ENCODE assay signal across 8 cellular contexts in the genomic region with DNA sequence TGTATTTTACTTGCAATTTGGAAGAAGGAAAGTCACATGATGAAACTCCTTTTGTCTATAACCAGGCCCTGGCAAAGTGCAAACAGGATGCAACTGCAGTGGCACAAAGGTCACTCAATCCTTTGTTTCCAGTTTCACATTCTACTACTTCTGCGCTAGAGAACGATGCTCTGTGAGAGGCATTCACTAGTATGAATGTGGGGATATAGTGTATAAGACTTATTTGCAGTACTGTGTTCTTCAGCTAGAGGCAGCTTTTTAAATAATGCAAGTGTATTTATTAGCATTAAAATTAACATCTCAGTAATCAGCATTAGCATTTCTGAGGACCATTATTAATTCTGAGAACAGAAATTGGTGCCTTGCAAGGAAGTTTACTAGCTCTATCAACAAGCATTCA.
A peak's percentile ranks its signal among the peaks of the same experiment; 100 is the strongest.
DNase-seq lines count a peak whose midpoint lies in the region; ATAC-seq, FAIRE-seq and TF ChIP-seq lines count a peak whose summit lies in the region.

No MANE protein-coding gene starts in this region.

- no peaks in the 10 kb centered on the region for H3K27me3 Mint-ChIP-seq in activated CD4-positive, alpha-beta T cell treated with anti-CD3 and anti-CD28 coated beads for 36 hours
- peaks cover 4% of the 10 kb centered on the region for H3K27me3 Mint-ChIP-seq in glutamatergic neuron (ENCODE audit: unreplicated experiment)

- H3K36me3 Mint-ChIP-seq in activated CD4-positive, alpha-beta T cell treated with anti-CD3 and anti-CD28 coated beads for 36 hours (ENCODE audit: low read depth) = peaks cover 11% of the 10 kb centered on the region
- H3K36me3 Mint-ChIP-seq in glutamatergic neuron (ENCODE audit: unreplicated experiment) = no peaks in the 10 kb centered on the region

- no peak for DNase-seq in activated CD4-positive, alpha-beta T cell treated with anti-CD3 and anti-CD28 coated beads for 36 hours
- DNase-seq in activated CD4-positive, alpha-beta T cell treated with anti-CD3 and anti-CD28 coated beads, Interleukin-2, amount 50 U/mL, for 4 hours = no peak
- DNase-seq in SW480 (ENCODE audit: low spot score) (peak; percentile 46), glutamatergic neuron (no peak), superior temporal gyrus (ENCODE audit: extremely low spot score) (peak; percentile 62), NCI-H524 (lab: John Stamatoyannopoulos, UW) (no peak), RCC 7860 (ENCODE audit: low spot score) (no peak), NCI-H2107 treated with DMSO at 0.1 percent for 48 hours (lab: John Stamatoyannopoulos, UW; ENCODE audit: unreplicated experiment) (no peak)

- H3K9me3 Mint-ChIP-seq in activated CD4-positive, alpha-beta T cell treated with anti-CD3 and anti-CD28 coated beads for 36 hours (ENCODE audit: low read depth) = no peaks in the 10 kb centered on the region
- H3K9me3 Mint-ChIP-seq in glutamatergic neuron (ENCODE audit: unreplicated experiment) = peaks cover 8% of the 10 kb centered on the region

- ATAC-seq in activated CD4-positive, alpha-beta T cell treated with anti-CD3 and anti-CD28 coated beads for 36 hours = peak; percentile 30

- no peak for TF ChIP-seq CTCF in glutamatergic neuron (IDR thresholded peaks at IDR 0.05; ENCODE audit: partially characterized antibody, unreplicated experiment)

- FAIRE-seq in RCC 7860 (lab: Jason Lieb, UNC) = no peak

- H3K4me3 Mint-ChIP-seq in activated CD4-positive, alpha-beta T cell treated with anti-CD3 and anti-CD28 coated beads for 36 hours = no peak overlapping the region
- no peak overlapping the region for H3K4me3 Mint-ChIP-seq in glutamatergic neuron (ENCODE audit: unreplicated experiment)

- no peak overlapping the region for H3K27ac Mint-ChIP-seq in activated CD4-positive, alpha-beta T cell treated with anti-CD3 and anti-CD28 coated beads for 36 hours
- peak overlapping the region; percentile 76 for H3K27ac Mint-ChIP-seq in glutamatergic neuron (ENCODE audit: unreplicated experiment)

- intact Hi-C loops in activated CD4-positive, alpha-beta T cell treated with anti-CD3 and anti-CD28 coated beads for 36 hours (cut with DNase I, micrococcal nuclease) = no loop called here

- POLR2A ChIA-PET in activated CD4-positive, alpha-beta T cell treated with anti-CD3 and anti-CD28 coated beads for 36 hours (lab: Charles Lee) = no interaction called here

- CTCF ChIA-PET in activated CD4-positive, alpha-beta T cell treated with anti-CD3 and anti-CD28 coated beads for 36 hours (lab: Charles Lee) = interaction anchor here (0.9 to 3.4 kb wide), 3 partner anchors 13 to 68 kb away, joined by 3 to 17 read pairs (median 4); no protein-coding TSS in a partner anchor

- H3K4me1 Mint-ChIP-seq in activated CD4-positive, alpha-beta T cell treated with anti-CD3 and anti-CD28 coated beads for 36 hours = no peaks in the 10 kb centered on the region
- no peaks in the 10 kb centered on the region for H3K4me1 Mint-ChIP-seq in glutamatergic neuron (ENCODE audit: low read depth, unreplicated experiment)

Comparison
In these comparisons a context has a peak if more than half of its experiments do, and no peak if none do; other contexts are left out.
1. DNase-seq: peak in SW480 (single experiment) and superior temporal gyrus (single experiment); none in activated CD4-positive, alpha-beta T cell treated with anti-CD3 and anti-CD28 coated beads for 36 hours (single experiment), activated CD4-positive, alpha-beta T cell treated with anti-CD3 and anti-CD28 coated beads, Interleukin-2, amount 50 U/mL, for 4 hours (0 of 2), glutamatergic neuron (single experiment), NCI-H524 (0 of 2), RCC 7860 (single experiment) and NCI-H2107 treated with DMSO at 0.1 percent for 48 hours (single experiment).